In genomic region chr22:49436056-49436455, GRCh38 we compare ENCODE assay signal across 35 cellular contexts.
"Had no signal": no experiment of that assay in that cellular context is flagged by ENCODE, and none has a peak within 500 bp of the region (broad histone marks: within the 10 kb centered on the region; RNA-seq: fewer than 3 reads in every experiment).

No MANE protein-coding gene starts in this region.

- H3K27ac ChIP-seq: KMS-11 had no signal

- DNase-seq: Karpas-422, Kasumi-1, KBM-7, KG1, MG63, MM.1S, MV-4-11, NCI-H1048, NCI-H1092, NCI-H1092 treated with DMSO at 0.1 percent for 48 hours, NCI-H1105, NCI-H1105 treated with DMSO at 0.1 percent for 48 hours, NCI-H1417, NCI-H1417 treated with DMSO at 0.1 percent for 48 hours, NCI-H1436, NCI-H1436 treated with DMSO at 0.1 percent for 48 hours, NCI-H146, NCI-H1694, NCI-H1694 treated with DMSO at 0.1 percent for 48 hours, NCI-H187, NCI-H187 treated with DMSO at 0.1 percent for 48 hours, NCI-H1930, NCI-H2029, NCI-H2029 treated with DMSO at 0.1 percent for 48 hours, NCI-H2081, NCI-H2081 treated with DMSO at 0.1 percent for 48 hours, NCI-H2107, NCI-H2171, NCI-H2227 treated with DMSO at 0.1 percent for 48 hours, NCI-H226, NCI-H345, NCI-H446, NCI-H446 treated with DMSO at 0.1 percent for 48 hours, NCI-H510A had no signal

- H3K9me3 ChIP-seq: MG63 had no signal

- H3K4me3 ChIP-seq: MG63 had no signal

- H3K4me2 ChIP-seq: KMS-11 had no signal

- H3K9ac ChIP-seq: KMS-11 had no signal

- H3K36me3 ChIP-seq: MG63 had no signal
